In genomic region chrX:119118780-119119395, GRCh38 we compare ENCODE assay signal across 8 cellular contexts. TPM values are rescaled to one million over a fixed set of nuclear protein-coding genes. Genes with fewer than 3 reads are reported as not detected.
DNase-seq lines count a peak whose midpoint lies in the region; ATAC-seq and TF ChIP-seq lines count a peak whose summit lies in the region.

No MANE protein-coding gene starts in this region.

- DNase-seq in AML-193 (lab: John Stamatoyannopoulos, UW) (peak; percentile 1 to 14), Peyer's patch (peak; percentile 28 to 68 (median 49)), heart left ventricle (peak; percentile 8 to 65 (median 28)), sciatic nerve (ENCODE audit: low spot score) (peak; percentile 63), epidermal melanocyte (ENCODE audit: insufficient read length, low spot score) (no peak)
- peak; percentile 49 for DNase-seq in activated naive CD4-positive, alpha-beta T cell treated with Interleukin-2 at 50 U/mL for 16 hours

- no peaks in the 10 kb centered on the region for H3K27me3 ChIP-seq in Peyer's patch
- peaks cover 0 to 26% (median 0%) of the 10 kb centered on the region in 9 donors for H3K27me3 ChIP-seq in heart left ventricle

- peak; percentile 18 to 65 (median 60) for TF ChIP-seq CTCF in Peyer's patch (IDR thresholded peaks at IDR 0.05)
- peak; percentile 55 to 76 (median 64) for TF ChIP-seq CTCF in heart left ventricle (IDR thresholded peaks at IDR 0.05)

- intact Hi-C loops in heart left ventricle (cut with DNase I) (loop anchor here in 5 of 10 donors (5.0 kb wide), 4 partner anchors 78 to 153 kb away; no protein-coding TSS in a partner anchor), sciatic nerve (cut with DNase I) (no loop called here)

- H3K4me3 ChIP-seq in Peyer's patch (no peak overlapping the region), heart left ventricle (no peak overlapping the region)

- 9 to 13% (median 10%) methylated on average over 6 of the region's 6 CpGs for WGBS in heart left ventricle, 4 donors

- H3K4me1 ChIP-seq in Peyer's patch = no peaks in the 10 kb centered on the region
- H3K4me1 ChIP-seq in heart left ventricle = no peaks in the 10 kb centered on the region

- TF ChIP-seq POLR2A in Peyer's patch (IDR thresholded peaks at IDR 0.05) = no peak
- TF ChIP-seq POLR2A in heart left ventricle (IDR thresholded peaks at IDR 0.05) = no peak

- ATAC-seq in GM18519 (IDR thresholded peaks at IDR 0.05; ENCODE audit: low FRiP score, unreplicated experiment) (peak; percentile 72), HG03342 (IDR thresholded peaks at IDR 0.05; ENCODE audit: unreplicated experiment) (peak; percentile 96), heart left ventricle (peak in 3 of 4 donors; percentile 67 to 72 (median 67)), sciatic nerve (peak; percentile 70)

- H3K9me3 ChIP-seq in Peyer's patch (no peaks in the 10 kb centered on the region), heart left ventricle (no peaks in the 10 kb centered on the region)

- H3K27ac ChIP-seq in Peyer's patch = no peak overlapping the region
- no peak overlapping the region for H3K27ac ChIP-seq in heart left ventricle

- H3K36me3 ChIP-seq in Peyer's patch = no peaks in the 10 kb centered on the region
- H3K36me3 ChIP-seq in heart left ventricle = no peaks in the 10 kb centered on the region

RNA-seq across cellular contexts. Expression of gene KIAA1210, which starts 8.7 kb away (rescaled TPM):
- total RNA-seq in Peyer's patch = not detected
- total RNA-seq in heart left ventricle = under 1 TPM in 4 of 9 donors, not detected in 5; 0.02 to 0.14 (median 0.08) TPM
- polyA plus RNA-seq in heart left ventricle = under 1 TPM in 1 of 2 donors, not detected in 1; 0.04 TPM
- 0.27 TPM for total RNA-seq in sciatic nerve

RNA-seq across cellular contexts. Expression of gene CT47C1, which starts 46.1 kb away (rescaled TPM):
- total RNA-seq in Peyer's patch (not detected), heart left ventricle (not detected), sciatic nerve (not detected)
- not detected for polyA plus RNA-seq in heart left ventricle
